In genomic region chr15:64809649-64810498, GRCh38 we compare ENCODE assay signal across 1 cellular context.
A peak's percentile ranks its signal among the peaks of the same experiment; 100 is the strongest.
TF ChIP-seq lines count a peak whose summit lies in the region.

No MANE protein-coding gene starts in this region.

TF ChIP-seq in GM12878, 131 proteins besides CTCF, POLR2A, EP300 and RAD21 (continued from another document and continues in another):
- TF ChIP-seq ZBTB11 (CRISPR knock-in tag; IDR thresholded peaks at IDR 0.05) = no peak
- no peak for TF ChIP-seq MXI1 (IDR thresholded peaks at IDR 0.05; ENCODE audit: low read depth, low read length)
- no peak for TF ChIP-seq PKNOX1 (IDR thresholded peaks at IDR 0.05)
- no peak for TF ChIP-seq CBX3 (IDR thresholded peaks at IDR 0.05; ENCODE audit: borderline replicate concordance, low read depth)
- TF ChIP-seq BCL3 (IDR thresholded peaks at IDR 0.05; ENCODE audit: borderline replicate concordance, insufficient read depth, low read depth, low read length, poor library complexity, severe bottlenecking) = no peak
- TF ChIP-seq MEF2A (IDR thresholded peaks at IDR 0.05; ENCODE audit: insufficient read depth, low read depth, low read length) = no peak
- TF ChIP-seq NFYA (IDR thresholded peaks at IDR 0.05; ENCODE audit: borderline replicate concordance, low read depth, low read length) = no peak
- TF ChIP-seq ATF3 (IDR thresholded peaks at IDR 0.05; ENCODE audit: borderline replicate concordance, extremely low read depth, low read depth, low read length) = no peak
- TF ChIP-seq IRF3 (IDR thresholded peaks at IDR 0.05) = 0 out of 2 replicates have a peak, but pooled peaks have one; percentile 26
- no peak; the same call in 1 of the 2 replicates for TF ChIP-seq TBL1XR1 (IDR thresholded peaks at IDR 0.05; ENCODE audit: low read depth, low read length)
- no peak for TF ChIP-seq IRF5 (IDR thresholded peaks at IDR 0.05; ENCODE audit: borderline replicate concordance)
- TF ChIP-seq MAX (IDR thresholded peaks at IDR 0.05; ENCODE audit: low read depth, low read length) = no peak
- TF ChIP-seq CREB1 (IDR thresholded peaks at IDR 0.05; ENCODE audit: low read depth) = no peak
- no peak for TF ChIP-seq SUZ12 (IDR thresholded peaks at IDR 0.05; ENCODE audit: unreplicated experiment)
- no peak for TF ChIP-seq RAD51 (IDR thresholded peaks at IDR 0.05)
- TF ChIP-seq JUNB (IDR thresholded peaks at IDR 0.05) = no peak
- no peak for TF ChIP-seq SPI1 (IDR thresholded peaks at IDR 0.05; ENCODE audit: borderline replicate concordance, insufficient read depth, low read depth, low read length)
- no peak for TF ChIP-seq HDAC6 (IDR thresholded peaks at IDR 0.05; ENCODE audit: unreplicated experiment)
- no peak for TF ChIP-seq RFX5 (IDR thresholded peaks at IDR 0.05; ENCODE audit: low read depth, low read length)
- no peak for TF ChIP-seq SKIL (IDR thresholded peaks at IDR 0.05; ENCODE audit: low read depth, poor library complexity, severe bottlenecking)
- TF ChIP-seq TARDBP (IDR thresholded peaks at IDR 0.05; ENCODE audit: borderline replicate concordance) = no peak
- TF ChIP-seq ZNF274 (IDR thresholded peaks at IDR 0.05; ENCODE audit: insufficient read depth, insufficient read length) = no peak
- TF ChIP-seq ZBTB40 (IDR thresholded peaks at IDR 0.05; ENCODE audit: borderline replicate concordance) = no peak
- TF ChIP-seq ZBED1 (IDR thresholded peaks at IDR 0.05; ENCODE audit: borderline replicate concordance) = no peak
- TF ChIP-seq CHD2 (IDR thresholded peaks at IDR 0.05; ENCODE audit: borderline replicate concordance, low read depth, low read length) = 0 out of 2 replicates have a peak, but pooled peaks have one; percentile 21
- TF ChIP-seq NR2C2 (IDR thresholded peaks at IDR 0.05; ENCODE audit: borderline replicate concordance, control insufficient read depth, insufficient read length, low read depth) = no peak
- TF ChIP-seq SUPT20H (IDR thresholded peaks at IDR 0.05; ENCODE audit: borderline replicate concordance, control insufficient read depth, low read depth, low read length) = no peak
- no peak for TF ChIP-seq ZNF687 (IDR thresholded peaks at IDR 0.05)
- no peak for TF ChIP-seq E2F4 (IDR thresholded peaks at IDR 0.05; ENCODE audit: low read depth, low read length)
- TF ChIP-seq YY1 (IDR thresholded peaks at IDR 0.05; ENCODE audit: low read depth, low read length) = peak; percentile 65; the same call in 1 of the 2 replicates
- TF ChIP-seq RB1 (IDR thresholded peaks at IDR 0.05; ENCODE audit: borderline replicate concordance) = 0 out of 2 replicates have a peak, but pooled peaks have one; percentile 25
- TF ChIP-seq ZNF207 (IDR thresholded peaks at IDR 0.05; ENCODE audit: borderline replicate concordance) = no peak
- no peak for TF ChIP-seq JUND (IDR thresholded peaks at IDR 0.05; ENCODE audit: low read depth, low read length)
- no peak for TF ChIP-seq KAT2A (conservative IDR thresholded peaks at IDR 0.05; ENCODE audit: control insufficient read depth, low read depth, low read length)
- no peak for TF ChIP-seq MTA3 (IDR thresholded peaks at IDR 0.05; ENCODE audit: borderline replicate concordance, low read length)
- TF ChIP-seq EED (IDR thresholded peaks at IDR 0.05; ENCODE audit: low read depth) = peak; percentile 61
- no peak for TF ChIP-seq BHLHE40 (IDR thresholded peaks at IDR 0.05; ENCODE audit: borderline replicate concordance in 1 of 2, low read depth in 2 of 2, low read length in 1 of 2)
